1 cellular context compared by ENCODE assay signal in the genomic region with DNA sequence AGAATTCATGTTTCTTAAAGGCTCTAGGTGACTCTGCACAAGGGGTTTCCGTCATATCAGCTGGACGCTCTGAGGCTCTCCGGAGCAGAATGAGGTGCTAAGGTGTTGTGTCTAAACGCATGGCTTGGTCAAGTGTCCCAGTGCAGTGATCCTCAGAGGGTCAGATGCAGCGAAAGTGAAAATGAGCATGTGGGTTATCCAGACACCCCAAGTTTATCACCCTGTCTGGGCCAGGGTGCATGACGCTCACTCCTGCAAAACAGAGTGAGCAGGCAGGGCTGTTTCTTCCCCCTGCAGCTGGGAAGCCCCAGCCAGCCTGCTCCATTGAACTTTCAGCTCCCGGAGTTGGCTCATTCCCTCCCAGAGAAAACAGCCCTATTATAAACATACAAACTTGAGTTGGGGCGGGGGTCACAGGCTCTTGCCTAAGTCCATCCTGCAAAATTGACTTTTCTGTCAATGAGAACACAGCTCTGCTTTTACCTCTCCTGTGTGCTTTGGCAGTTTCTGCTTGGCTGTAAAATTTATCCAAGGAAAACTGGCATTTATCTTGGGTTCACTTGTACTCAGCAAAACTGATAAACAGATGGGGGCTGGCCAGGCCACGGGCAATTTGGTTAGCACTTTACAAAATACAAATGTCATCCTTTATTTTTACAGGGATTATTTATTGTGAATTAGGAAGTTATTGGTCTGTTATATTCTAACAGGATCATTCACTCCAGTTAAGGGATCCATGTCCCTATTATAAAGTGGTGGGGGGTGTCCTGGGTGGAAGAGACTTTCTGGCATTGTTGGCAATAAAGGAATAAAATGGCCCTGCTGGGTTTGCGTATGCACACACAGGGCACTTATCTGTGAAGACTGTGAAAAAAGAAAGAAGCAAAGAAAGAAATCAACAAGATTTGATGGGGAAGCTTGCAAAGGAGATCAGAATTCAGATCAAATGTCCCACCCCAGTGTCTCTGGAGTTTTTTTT.
TF ChIP-seq lines count a peak whose summit lies in the region.

No MANE protein-coding gene starts in this region.

TF ChIP-seq in HepG2, 621 proteins besides CTCF, POLR2A, EP300 and RAD21 (continued from another document and continues in another):
- TF ChIP-seq, protein P1, sequence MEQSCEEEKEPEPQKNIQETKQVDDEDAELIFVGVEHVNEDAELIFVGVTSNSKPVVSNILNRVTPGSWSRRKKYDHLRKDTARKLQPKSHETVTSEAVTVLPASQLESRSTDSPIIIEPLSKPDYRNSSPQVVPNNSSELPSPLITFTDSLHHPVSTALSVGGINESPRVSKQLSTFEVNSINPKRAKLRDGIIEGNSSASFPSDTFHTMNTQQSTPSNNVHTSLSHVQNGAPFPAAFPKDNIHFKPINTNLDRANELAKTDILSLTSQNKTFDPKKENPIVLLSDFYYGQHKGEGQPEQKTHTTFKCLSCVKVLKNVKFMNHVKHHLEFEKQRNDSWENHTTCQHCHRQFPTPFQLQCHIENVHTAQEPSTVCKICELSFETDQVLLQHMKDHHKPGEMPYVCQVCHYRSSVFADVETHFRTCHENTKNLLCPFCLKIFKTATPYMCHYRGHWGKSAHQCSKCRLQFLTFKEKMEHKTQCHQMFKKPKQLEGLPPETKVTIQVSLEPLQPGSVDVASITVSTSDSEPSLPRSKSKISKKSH (CRISPR knock-in tag; IDR thresholded peaks at IDR 0.05; ENCODE audit: borderline replicate concordance), result 0 out of 2 replicates have a peak, but pooled peaks have one; percentile 39
- TF ChIP-seq, protein P2, sequence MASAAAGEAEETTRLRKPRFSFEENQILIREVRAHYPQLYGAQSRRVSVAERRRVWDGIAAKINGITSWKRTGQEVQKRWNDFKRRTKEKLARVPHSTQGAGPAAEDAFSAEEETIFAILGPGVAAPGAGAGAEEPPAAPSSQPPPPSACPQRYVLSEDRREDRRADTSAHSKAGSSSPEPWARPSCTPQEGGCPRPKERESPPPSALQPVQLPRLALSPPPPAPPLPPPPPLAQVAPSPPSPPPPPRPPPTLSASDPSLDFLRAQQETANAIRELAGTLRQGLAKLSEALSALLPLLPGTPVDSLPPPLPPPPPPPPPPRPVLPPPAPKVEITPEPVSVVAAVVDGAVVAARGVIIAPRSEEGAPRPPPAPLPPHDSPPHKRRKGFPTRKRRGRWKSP (CRISPR knock-in tag; IDR thresholded peaks at IDR 0.05), result no peak; the same call in none of the 2 replicates
- TF ChIP-seq ZNF256 (CRISPR knock-in tag; conservative IDR thresholded peaks at IDR 0.05) (peak; percentile 76), RBM39 (IDR thresholded peaks at IDR 0.05; ENCODE audit: low read depth, low read length, poor library complexity, severe bottlenecking) (no peak), SP4 (CRISPR knock-in tag; IDR thresholded peaks at IDR 0.05) (no peak), HHEX (CRISPR knock-in tag; IDR thresholded peaks at IDR 0.05) (peak; percentile 46), ZSCAN20 (CRISPR knock-in tag; IDR thresholded peaks at IDR 0.05; ENCODE audit: borderline replicate concordance) (peak; percentile 92), ZNF138 (CRISPR knock-in tag; IDR thresholded peaks at IDR 0.05; ENCODE audit: low read depth) (no peak), FLYWCH1 (CRISPR knock-in tag; IDR thresholded peaks at IDR 0.05) (0 out of 2 replicates have a peak, but pooled peaks have one; percentile 87), MTF2 (CRISPR knock-in tag; IDR thresholded peaks at IDR 0.05; ENCODE audit: borderline replicate concordance) (no peak), NRL (CRISPR knock-in tag; IDR thresholded peaks at IDR 0.05; ENCODE audit: borderline replicate concordance) (no peak), ZNF552 (CRISPR knock-in tag; IDR thresholded peaks at IDR 0.05; ENCODE audit: borderline replicate concordance) (no peak), ZNF501 (CRISPR knock-in tag; IDR thresholded peaks at IDR 0.05) (peak; percentile 72; the same call in 1 of the 2 replicates), SMYD3 (CRISPR knock-in tag; IDR thresholded peaks at IDR 0.05) (peak; percentile 64), ZNF383 (CRISPR knock-in tag; IDR thresholded peaks at IDR 0.05; ENCODE audit: borderline replicate concordance) (no peak), KAT2B (IDR thresholded peaks at IDR 0.05; ENCODE audit: borderline replicate concordance, low read depth, low read length) (no peak), ZSCAN25 (CRISPR knock-in tag; IDR thresholded peaks at IDR 0.05) (peak; percentile 51; the same call in 1 of the 2 replicates), ZFP36L1 (CRISPR knock-in tag; IDR thresholded peaks at IDR 0.05) (0 out of 2 replicates have a peak, but pooled peaks have one; percentile 24), GABPA (IDR thresholded peaks at IDR 0.05; ENCODE audit: low read depth, low read length) (no peak), GABPA (CRISPR knock-in tag; IDR thresholded peaks at IDR 0.05; ENCODE audit: low read depth) (no peak), TP53 (CRISPR knock-in tag; conservative IDR thresholded peaks at IDR 0.05) (no peak; the same call in 1 of the 2 replicates), MYNN (CRISPR knock-in tag; IDR thresholded peaks at IDR 0.05; ENCODE audit: low read depth) (no peak), ZNF598 (CRISPR knock-in tag; IDR thresholded peaks at IDR 0.05; ENCODE audit: borderline replicate concordance) (peak; percentile 68; the same call in 1 of the 2 replicates), ZFP1 (CRISPR knock-in tag; IDR thresholded peaks at IDR 0.05) (no peak), SIN3A (IDR thresholded peaks at IDR 0.05; ENCODE audit: borderline replicate concordance, low read depth, low read length) (peak; percentile 69; the same call in 1 of the 2 replicates), RXRB (CRISPR knock-in tag; IDR thresholded peaks at IDR 0.05; ENCODE audit: borderline replicate concordance) (peak; percentile 89), EEA1 (CRISPR knock-in tag; IDR thresholded peaks at IDR 0.05; ENCODE audit: borderline replicate concordance) (no peak), JUNB (CRISPR knock-in tag; IDR thresholded peaks at IDR 0.05; ENCODE audit: borderline replicate concordance) (no peak), KAT8 (CRISPR knock-in tag; IDR thresholded peaks at IDR 0.05) (peak; percentile 79), KMT2B (CRISPR knock-in tag; IDR thresholded peaks at IDR 0.05) (0 out of 2 replicates have a peak, but pooled peaks have one; percentile 14), ZNF563 (CRISPR knock-in tag; IDR thresholded peaks at IDR 0.05) (no peak), RXRA (CRISPR knock-in tag; IDR thresholded peaks at IDR 0.05) (peak; percentile 84; the same call in 1 of the 2 replicates), PHF20 (CRISPR knock-in tag; IDR thresholded peaks at IDR 0.05) (0 out of 2 replicates have a peak, but pooled peaks have one; percentile 37), HOXD1 (CRISPR knock-in tag; IDR thresholded peaks at IDR 0.05) (peak; percentile 75; the same call in 1 of the 2 replicates), MAZ (IDR thresholded peaks at IDR 0.05; ENCODE audit: borderline replicate concordance, low read depth, low read length) (peak; percentile 94; the same call in 1 of the 2 replicates), MAZ (CRISPR knock-in tag; IDR thresholded peaks at IDR 0.05; ENCODE audit: low read depth) (0 out of 2 replicates have a peak, but pooled peaks have one; percentile 43), ZNF615 (CRISPR knock-in tag; IDR thresholded peaks at IDR 0.05; ENCODE audit: borderline replicate concordance) (no peak), AGO1 (IDR thresholded peaks at IDR 0.05; ENCODE audit: low read depth, low read length, poor library complexity, severe bottlenecking) (no peak), NCOR1 (IDR thresholded peaks at IDR 0.05; ENCODE audit: borderline replicate concordance, low read length) (peak; percentile 93), POLR2G (IDR thresholded peaks at IDR 0.05; ENCODE audit: low read depth, low read length) (peak; percentile 70)
- TF ChIP-seq, protein P3, sequence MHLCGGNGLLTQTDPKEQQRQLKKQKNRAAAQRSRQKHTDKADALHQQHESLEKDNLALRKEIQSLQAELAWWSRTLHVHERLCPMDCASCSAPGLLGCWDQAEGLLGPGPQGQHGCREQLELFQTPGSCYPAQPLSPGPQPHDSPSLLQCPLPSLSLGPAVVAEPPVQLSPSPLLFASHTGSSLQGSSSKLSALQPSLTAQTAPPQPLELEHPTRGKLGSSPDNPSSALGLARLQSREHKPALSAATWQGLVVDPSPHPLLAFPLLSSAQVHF (CRISPR knock-in tag; IDR thresholded peaks at IDR 0.05), result no peak
- TF ChIP-seq, protein P4, sequence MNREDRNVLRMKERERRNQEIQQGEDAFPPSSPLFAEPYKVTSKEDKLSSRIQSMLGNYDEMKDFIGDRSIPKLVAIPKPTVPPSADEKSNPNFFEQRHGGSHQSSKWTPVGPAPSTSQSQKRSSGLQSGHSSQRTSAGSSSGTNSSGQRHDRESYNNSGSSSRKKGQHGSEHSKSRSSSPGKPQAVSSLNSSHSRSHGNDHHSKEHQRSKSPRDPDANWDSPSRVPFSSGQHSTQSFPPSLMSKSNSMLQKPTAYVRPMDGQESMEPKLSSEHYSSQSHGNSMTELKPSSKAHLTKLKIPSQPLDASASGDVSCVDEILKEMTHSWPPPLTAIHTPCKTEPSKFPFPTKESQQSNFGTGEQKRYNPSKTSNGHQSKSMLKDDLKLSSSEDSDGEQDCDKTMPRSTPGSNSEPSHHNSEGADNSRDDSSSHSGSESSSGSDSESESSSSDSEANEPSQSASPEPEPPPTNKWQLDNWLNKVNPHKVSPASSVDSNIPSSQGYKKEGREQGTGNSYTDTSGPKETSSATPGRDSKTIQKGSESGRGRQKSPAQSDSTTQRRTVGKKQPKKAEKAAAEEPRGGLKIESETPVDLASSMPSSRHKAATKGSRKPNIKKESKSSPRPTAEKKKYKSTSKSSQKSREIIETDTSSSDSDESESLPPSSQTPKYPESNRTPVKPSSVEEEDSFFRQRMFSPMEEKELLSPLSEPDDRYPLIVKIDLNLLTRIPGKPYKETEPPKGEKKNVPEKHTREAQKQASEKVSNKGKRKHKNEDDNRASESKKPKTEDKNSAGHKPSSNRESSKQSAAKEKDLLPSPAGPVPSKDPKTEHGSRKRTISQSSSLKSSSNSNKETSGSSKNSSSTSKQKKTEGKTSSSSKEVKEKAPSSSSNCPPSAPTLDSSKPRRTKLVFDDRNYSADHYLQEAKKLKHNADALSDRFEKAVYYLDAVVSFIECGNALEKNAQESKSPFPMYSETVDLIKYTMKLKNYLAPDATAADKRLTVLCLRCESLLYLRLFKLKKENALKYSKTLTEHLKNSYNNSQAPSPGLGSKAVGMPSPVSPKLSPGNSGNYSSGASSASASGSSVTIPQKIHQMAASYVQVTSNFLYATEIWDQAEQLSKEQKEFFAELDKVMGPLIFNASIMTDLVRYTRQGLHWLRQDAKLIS (CRISPR knock-in tag; IDR thresholded peaks at IDR 0.05), result no peak
- TF ChIP-seq, protein P5, sequence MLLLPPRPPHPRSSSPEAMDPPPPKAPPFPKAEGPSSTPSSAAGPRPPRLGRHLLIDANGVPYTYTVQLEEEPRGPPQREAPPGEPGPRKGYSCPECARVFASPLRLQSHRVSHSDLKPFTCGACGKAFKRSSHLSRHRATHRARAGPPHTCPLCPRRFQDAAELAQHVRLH (CRISPR knock-in tag; IDR thresholded peaks at IDR 0.05; ENCODE audit: borderline replicate concordance, low read depth), result peak; percentile 75; the same call in 1 of the 2 replicates
- TF ChIP-seq, protein P6, sequence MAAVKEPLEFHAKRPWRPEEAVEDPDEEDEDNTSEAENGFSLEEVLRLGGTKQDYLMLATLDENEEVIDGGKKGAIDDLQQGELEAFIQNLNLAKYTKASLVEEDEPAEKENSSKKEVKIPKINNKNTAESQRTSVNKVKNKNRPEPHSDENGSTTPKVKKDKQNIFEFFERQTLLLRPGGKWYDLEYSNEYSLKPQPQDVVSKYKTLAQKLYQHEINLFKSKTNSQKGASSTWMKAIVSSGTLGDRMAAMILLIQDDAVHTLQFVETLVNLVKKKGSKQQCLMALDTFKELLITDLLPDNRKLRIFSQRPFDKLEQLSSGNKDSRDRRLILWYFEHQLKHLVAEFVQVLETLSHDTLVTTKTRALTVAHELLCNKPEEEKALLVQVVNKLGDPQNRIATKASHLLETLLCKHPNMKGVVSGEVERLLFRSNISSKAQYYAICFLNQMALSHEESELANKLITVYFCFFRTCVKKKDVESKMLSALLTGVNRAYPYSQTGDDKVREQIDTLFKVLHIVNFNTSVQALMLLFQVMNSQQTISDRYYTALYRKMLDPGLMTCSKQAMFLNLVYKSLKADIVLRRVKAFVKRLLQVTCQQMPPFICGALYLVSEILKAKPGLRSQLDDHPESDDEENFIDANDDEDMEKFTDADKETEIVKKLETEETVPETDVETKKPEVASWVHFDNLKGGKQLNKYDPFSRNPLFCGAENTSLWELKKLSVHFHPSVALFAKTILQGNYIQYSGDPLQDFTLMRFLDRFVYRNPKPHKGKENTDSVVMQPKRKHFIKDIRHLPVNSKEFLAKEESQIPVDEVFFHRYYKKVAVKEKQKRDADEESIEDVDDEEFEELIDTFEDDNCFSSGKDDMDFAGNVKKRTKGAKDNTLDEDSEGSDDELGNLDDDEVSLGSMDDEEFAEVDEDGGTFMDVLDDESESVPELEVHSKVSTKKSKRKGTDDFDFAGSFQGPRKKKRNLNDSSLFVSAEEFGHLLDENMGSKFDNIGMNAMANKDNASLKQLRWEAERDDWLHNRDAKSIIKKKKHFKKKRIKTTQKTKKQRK (IDR thresholded peaks at IDR 0.05; ENCODE audit: low read length), result no peak
- TF ChIP-seq, protein P7, sequence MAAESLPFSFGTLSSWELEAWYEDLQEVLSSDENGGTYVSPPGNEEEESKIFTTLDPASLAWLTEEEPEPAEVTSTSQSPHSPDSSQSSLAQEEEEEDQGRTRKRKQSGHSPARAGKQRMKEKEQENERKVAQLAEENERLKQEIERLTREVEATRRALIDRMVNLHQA (CRISPR knock-in tag; IDR thresholded peaks at IDR 0.05), result 0 out of 2 replicates have a peak, but pooled peaks have one; percentile 34
- TF ChIP-seq, protein P8, sequence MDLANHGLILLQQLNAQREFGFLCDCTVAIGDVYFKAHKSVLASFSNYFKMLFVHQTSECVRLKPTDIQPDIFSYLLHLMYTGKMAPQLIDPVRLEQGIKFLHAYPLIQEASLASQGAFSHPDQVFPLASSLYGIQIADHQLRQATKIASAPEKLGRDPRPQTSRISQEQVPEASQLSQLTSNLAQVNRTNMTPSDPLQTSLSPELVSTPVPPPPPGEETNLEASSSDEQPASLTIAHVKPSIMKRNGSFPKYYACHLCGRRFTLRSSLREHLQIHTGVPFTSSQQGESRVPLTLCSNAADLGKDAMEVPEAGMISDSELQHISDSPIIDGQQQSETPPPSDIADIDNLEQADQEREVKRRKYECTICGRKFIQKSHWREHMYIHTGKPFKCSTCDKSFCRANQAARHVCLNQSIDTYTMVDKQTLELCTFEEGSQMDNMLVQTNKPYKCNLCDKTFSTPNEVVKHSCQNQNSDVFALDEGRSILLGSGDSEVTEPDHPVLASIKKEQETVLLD (CRISPR knock-in tag; IDR thresholded peaks at IDR 0.05; ENCODE audit: low read depth), result no peak
- TF ChIP-seq, protein P9, sequence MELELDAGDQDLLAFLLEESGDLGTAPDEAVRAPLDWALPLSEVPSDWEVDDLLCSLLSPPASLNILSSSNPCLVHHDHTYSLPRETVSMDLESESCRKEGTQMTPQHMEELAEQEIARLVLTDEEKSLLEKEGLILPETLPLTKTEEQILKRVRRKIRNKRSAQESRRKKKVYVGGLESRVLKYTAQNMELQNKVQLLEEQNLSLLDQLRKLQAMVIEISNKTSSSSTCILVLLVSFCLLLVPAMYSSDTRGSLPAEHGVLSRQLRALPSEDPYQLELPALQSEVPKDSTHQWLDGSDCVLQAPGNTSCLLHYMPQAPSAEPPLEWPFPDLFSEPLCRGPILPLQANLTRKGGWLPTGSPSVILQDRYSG (CRISPR knock-in tag; IDR thresholded peaks at IDR 0.05), result peak; percentile 88; the same call in 1 of the 2 replicates
